Comparison of ENCODE assay signal across 1 cellular context in genomic region chr20:37454636-37455035, GRCh38.
"Had no signal": no experiment of that assay in that cellular context is flagged by ENCODE, and none has a peak within 500 bp of the region (broad histone marks: within the 10 kb centered on the region; RNA-seq: fewer than 3 reads in every experiment).

No MANE protein-coding gene starts in this region.

- H3K4me3 ChIP-seq: GM12878 had no signal

- ATAC-seq: GM12878 had no signal
